ENCODE assay signal across 9 cellular contexts in genomic region chr19:50512112-50512998, GRCh38. TPM values are rescaled to one million over a fixed set of nuclear protein-coding genes. Genes with fewer than 3 reads are reported as not detected.
DNase-seq lines count a peak whose midpoint lies in the region; ATAC-seq, FAIRE-seq and TF ChIP-seq lines count a peak whose summit lies in the region.
"Had no signal": no experiment of that assay in that cellular context is flagged by ENCODE, and none has a peak within 500 bp of the region (broad histone marks: within the 10 kb centered on the region; RNA-seq: fewer than 3 reads in every experiment).

No MANE protein-coding gene starts in this region.

- H3K9me3 ChIP-seq in KOPT-K1 (ENCODE audit: insufficient read depth, low read length, poor library complexity, severe bottlenecking) (no peaks in the 10 kb centered on the region), pancreas (no peaks in the 10 kb centered on the region)
- H3K9me3 ChIP-seq: gastroesophageal sphincter had no signal

- H3K4me3 ChIP-seq in pancreas: no peak overlapping the region

- ATAC-seq in pancreas (no peak), HG03520 (IDR thresholded peaks at IDR 0.05; ENCODE audit: unreplicated experiment) (no peak), HG02973 (IDR thresholded peaks at IDR 0.05; ENCODE audit: unreplicated experiment) (no peak)

- H3K27ac ChIP-seq in KOPT-K1 (ENCODE audit: low read depth, low read length, poor library complexity, severe bottlenecking): peak overlapping the region; percentile 59
- no peak overlapping the region for H3K27ac ChIP-seq in pancreas

- intact Hi-C loops in pancreas (cut with DNase I): no loop called here

- no peak for TF ChIP-seq CTCF in pancreas (IDR thresholded peaks at IDR 0.05)

- H3K27me3 ChIP-seq in pancreas: no peaks in the 10 kb centered on the region

- H3K36me3 ChIP-seq in KOPT-K1 (ENCODE audit: insufficient read depth, low read length) (no peaks in the 10 kb centered on the region), pancreas (no peaks in the 10 kb centered on the region)

- FAIRE-seq in pancreas (lab: Jason Lieb, UNC): no peak

- peak; percentile 65 for DNase-seq in cerebellum (ENCODE audit: low spot score)
- DNase-seq in pancreas: peak in 4 of 6 donors; percentile 48 to 84 (median 64)
- no peak for DNase-seq in NK-92 (lab: John Stamatoyannopoulos, UW; ENCODE audit: unreplicated experiment)
- DNase-seq: NCI-H446; stimulated activated CD4-positive, alpha-beta T cell treated with anti-CD3 and anti-CD28 coated beads, Interleukin-15, amount 100 ng/mL, for 24 hours had no signal

- H3K4me1 ChIP-seq in pancreas: no peaks in the 10 kb centered on the region

- 83 to 90% methylated on average over 29 to 36 of the region's 36 CpGs for WGBS in pancreas, 2 donors

RNA-seq across cellular contexts. Expression of gene ASPDH, which starts 1.4 kb away (rescaled TPM):
- total RNA-seq in cerebellum (2.1 TPM), pancreas (under 1 TPM in 2 of 6 donors, not detected in 4; 0.49 to 0.76 TPM)
- polyA plus RNA-seq in pancreas: 1 to 10 TPM; 1.6 to 4.6 TPM
- total RNA-seq: gastroesophageal sphincter had no signal

RNA-seq across cellular contexts. Expression of gene JOSD2, which starts 1.4 kb away (rescaled TPM):
- total RNA-seq in cerebellum (3.2 TPM), pancreas (10 to 100 TPM in 5 of 6 donors, 1 to 10 TPM in 1; 8.0 to 23.3 (median 13.2) TPM)
- 10 to 100 TPM; 25.1 to 41.2 TPM for polyA plus RNA-seq in pancreas

RNA-seq across cellular contexts. Expression of gene GARIN5A, which starts 35.7 kb away (rescaled TPM):
- 2.4 TPM for total RNA-seq in cerebellum
- 1 to 10 TPM; 1.4 to 2.6 (median 1.9) TPM for total RNA-seq in pancreas
- polyA plus RNA-seq in pancreas: 1 to 10 TPM; 2.1 to 2.3 TPM

RNA-seq across cellular contexts. Expression of gene EMC10, which starts 36.0 kb away (rescaled TPM):
- total RNA-seq in cerebellum: 42.2 TPM
- total RNA-seq in pancreas: 10 to 100 TPM; 34.7 to 81.5 (median 60.2) TPM
- 100 to 1,000 TPM in 1 of 2 donors, 10 to 100 TPM in 1; 96.7 to 160 TPM for polyA plus RNA-seq in pancreas

RNA-seq across cellular contexts. Expression of gene LRRC4B, which starts 55.9 kb away (rescaled TPM):
- total RNA-seq in cerebellum (70.5 TPM), pancreas (under 1 TPM; 0.09 to 0.79 (median 0.36) TPM)
- polyA plus RNA-seq in pancreas: 1 to 10 TPM in 1 of 2 donors, under 1 TPM in 1; 0.87 to 2.1 TPM
